Comparison of ENCODE assay signal across 23 cellular contexts in the genomic region with DNA sequence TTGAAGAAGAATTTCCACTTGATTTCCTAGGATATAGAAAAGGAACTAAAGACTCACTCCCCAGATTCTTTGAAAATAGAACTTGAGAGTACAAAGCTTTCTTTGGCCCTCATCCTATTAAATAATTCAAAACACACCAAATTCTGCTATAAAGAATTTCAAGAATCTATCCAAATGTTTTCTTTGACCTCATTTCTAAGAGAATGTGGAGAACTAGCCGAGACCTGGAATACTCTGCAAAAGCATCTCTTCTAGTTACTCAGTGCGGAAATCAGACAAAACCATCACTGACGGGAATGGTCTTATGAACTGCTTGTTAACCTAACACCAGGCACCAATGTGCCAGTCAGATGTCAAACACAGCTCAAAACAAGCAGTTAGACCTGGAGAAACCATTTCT.
"Had no signal": no experiment of that assay in that cellular context is flagged by ENCODE, and none has a peak within 500 bp of the region (broad histone marks: within the 10 kb centered on the region; RNA-seq: fewer than 3 reads in every experiment).

No MANE protein-coding gene starts in this region.

- H3K4me3 Mint-ChIP-seq: naive thymus-derived CD4-positive, alpha-beta T cell; nephron progenitor cell; stimulated activated memory B cell treated with anti-CD40 and anti-IgM and Interleukin-4, amounts not matched to agents 10 μg/mL and 1 μg/mL and 100 μg/mL, for 72 hours; stimulated activated naive CD8-positive, alpha-beta T cell treated with anti-CD3 and anti-CD28 coated beads, Interleukin-15, amount 100 ng/mL, for 72 hours had no signal

- H3K27me3 Mint-ChIP-seq: stimulated activated memory B cell treated with anti-CD40 and anti-IgM and Interleukin-4, amounts not matched to agents 10 μg/mL and 1 μg/mL and 100 μg/mL, for 72 hours; stimulated activated naive CD8-positive, alpha-beta T cell treated with anti-CD3 and anti-CD28 coated beads, Interleukin-15, amount 100 ng/mL, for 72 hours had no signal

- H3K27ac Mint-ChIP-seq: naive thymus-derived CD4-positive, alpha-beta T cell; nephron progenitor cell; stimulated activated memory B cell treated with anti-CD40 and anti-IgM and Interleukin-4, amounts not matched to agents 10 μg/mL and 1 μg/mL and 100 μg/mL, for 72 hours; stimulated activated naive CD8-positive, alpha-beta T cell treated with anti-CD3 and anti-CD28 coated beads, Interleukin-15, amount 100 ng/mL, for 72 hours had no signal

- H3K9me3 Mint-ChIP-seq: stimulated activated memory B cell treated with anti-CD40 and anti-IgM and Interleukin-4, amounts not matched to agents 10 μg/mL and 1 μg/mL and 100 μg/mL, for 72 hours; stimulated activated naive CD8-positive, alpha-beta T cell treated with anti-CD3 and anti-CD28 coated beads, Interleukin-15, amount 100 ng/mL, for 72 hours had no signal

- ATAC-seq: gastroesophageal sphincter; left lobe of liver; naive thymus-derived CD4-positive, alpha-beta T cell; psoas muscle; right lobe of liver; stimulated activated memory B cell treated with anti-CD40 and anti-IgM and Interleukin-4, amounts not matched to agents 10 μg/mL and 1 μg/mL and 100 μg/mL, for 72 hours; stimulated activated naive CD8-positive, alpha-beta T cell treated with anti-CD3 and anti-CD28 coated beads, Interleukin-15, amount 100 ng/mL, for 72 hours had no signal

- H3K4me1 Mint-ChIP-seq: naive thymus-derived CD4-positive, alpha-beta T cell; nephron progenitor cell; stimulated activated memory B cell treated with anti-CD40 and anti-IgM and Interleukin-4, amounts not matched to agents 10 μg/mL and 1 μg/mL and 100 μg/mL, for 72 hours; stimulated activated naive CD8-positive, alpha-beta T cell treated with anti-CD3 and anti-CD28 coated beads, Interleukin-15, amount 100 ng/mL, for 72 hours had no signal

- DNase-seq: dorsolateral prefrontal cortex; effector CD8-positive, alpha-beta T cell; glutamatergic neuron; islet precursor cell; mammary epithelial cell; naive thymus-derived CD4-positive, alpha-beta T cell; nephron progenitor cell; psoas muscle; retina; right lobe of liver; spleen; stimulated activated CD4-positive, alpha-beta T cell treated with anti-CD3 and anti-CD28 coated beads, Interleukin-15, amount 100 ng/mL, for 24 hours; stimulated activated CD4-positive, alpha-beta T cell treated with anti-CD3 and anti-CD28 coated beads, Interleukin-1b, Interleukin-23, amount 100 ng/mL, for 48 hours; stimulated activated CD4-positive, alpha-beta T cell treated with anti-CD3 and anti-CD28 coated beads, Interleukin-4, amount 100 ng/mL, for 24 hours; stimulated activated naive CD8-positive, alpha-beta T cell treated with anti-CD3 and anti-CD28 coated beads, Interleukin-15, amount 100 ng/mL, for 72 hours; substantia nigra; upper lobe of left lung; uterus had no signal

- H3K4me3 ChIP-seq: coronary artery, dorsolateral prefrontal cortex, esophagus muscularis mucosa, gastroesophageal sphincter, psoas muscle, right lobe of liver, spleen, upper lobe of left lung, uterus had no signal

- H3K36me3 Mint-ChIP-seq: naive thymus-derived CD4-positive, alpha-beta T cell; stimulated activated memory B cell treated with anti-CD40 and anti-IgM and Interleukin-4, amounts not matched to agents 10 μg/mL and 1 μg/mL and 100 μg/mL, for 72 hours had no signal
